Comparison of ENCODE assay signal across 8 cellular contexts in the genomic region with DNA sequence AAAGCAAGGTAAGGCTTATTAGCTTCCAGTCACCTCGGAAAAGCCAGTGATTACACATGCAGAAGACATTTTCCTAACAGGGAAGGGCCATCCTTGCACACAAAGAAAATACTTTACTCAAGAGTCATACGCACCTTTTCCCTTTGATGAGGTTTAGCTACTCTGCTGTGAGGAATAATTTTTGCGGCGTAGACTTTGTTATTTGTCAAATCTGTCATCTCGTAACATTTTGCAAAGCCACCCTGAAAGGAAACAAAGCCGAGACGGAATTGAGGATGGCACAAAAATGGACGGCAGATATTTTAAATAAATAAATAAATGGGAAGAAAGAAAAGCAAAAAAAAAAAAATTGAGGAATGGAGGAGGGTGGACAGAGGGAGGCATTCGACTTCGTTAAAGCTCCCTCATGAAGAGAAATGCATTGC. TPM values are rescaled to one million over a fixed set of nuclear protein-coding genes. Genes with fewer than 3 reads are reported as not detected.
A peak's percentile ranks its signal among the peaks of the same experiment; 100 is the strongest.
DNase-seq lines count a peak whose midpoint lies in the region; ATAC-seq lines count a peak whose summit lies in the region.

No MANE protein-coding gene starts in this region.

- DNase-seq in A172 (ENCODE audit: low spot score) (peak; percentile 74), HT1080 (ENCODE audit: low read depth) (peak; percentile 61), DMS153 treated with DMSO at 0.1 percent for 48 hours (lab: John Stamatoyannopoulos, UW; ENCODE audit: unreplicated experiment) (no peak)
- peak; percentile 25 for DNase-seq in central memory CD4-positive, alpha-beta T cell

- no peaks in the 10 kb centered on the region for H3K9me3 ChIP-seq in mononuclear cell (ENCODE audit: low read depth, low read length)

- H3K27me3 ChIP-seq in mononuclear cell (ENCODE audit: insufficient read depth, low read length) = peaks cover 17% of the 10 kb centered on the region

- ATAC-seq in HG03175 (IDR thresholded peaks at IDR 0.05; ENCODE audit: unreplicated experiment) (no peak), GM19463 (IDR thresholded peaks at IDR 0.05; ENCODE audit: unreplicated experiment) (no peak), HG03442 (IDR thresholded peaks at IDR 0.05; ENCODE audit: unreplicated experiment) (no peak)

- H3K4me3 ChIP-seq in mononuclear cell (ENCODE audit: low read length) = peak overlapping the region; percentile 54

- H3K4me1 ChIP-seq in mononuclear cell (ENCODE audit: insufficient read depth, low read length) = peaks cover 19% of the 10 kb centered on the region

RNA-seq across cellular contexts. Expression of a gene that starts 1.0 kb away (rescaled TPM):
- total RNA-seq in A172 (2014; rRNA removed; shearing (Covaris generic)) = 381 and 541 TPM in 2 replicates
- total RNA-seq in HT1080 (2014; rRNA removed; shearing (Covaris generic)) = 252 and 283 TPM in 2 replicates
- polyA plus RNA-seq in HT1080 (2015; cell fraction: cytosol; rRNA removed) = 250 and 296 TPM in 2 replicates
- polyA plus RNA-seq in HT1080 (2015; cell fraction: nucleus; rRNA removed) = 915 and 1,023 TPM in 2 replicates
- total RNA-seq in mononuclear cell = 43.2 TPM

RNA-seq across cellular contexts. Expression of a gene that starts 32.4 kb away (rescaled TPM):
- total RNA-seq in A172 (2014; rRNA removed; shearing (Covaris generic)) = not detected in 2 replicates
- total RNA-seq in HT1080 (2014; rRNA removed; shearing (Covaris generic)) = not detected in 2 replicates
- polyA plus RNA-seq in HT1080 (2015; cell fraction: cytosol; rRNA removed) = not detected in 2 replicates
- polyA plus RNA-seq in HT1080 (2015; cell fraction: nucleus; rRNA removed) = not detected in 2 replicates
- total RNA-seq in mononuclear cell = 9.8 TPM

Comparison
In these comparisons a context has a peak if more than half of its experiments do, and no peak if none do; other contexts are left out.
1. RNA of a gene that starts 32.4 kb away (total RNA-seq): 9.8 TPM in mononuclear cell (single experiment); not detected in A172 and not detected in HT1080; every median in the first group is over 10 times any median in the second.